In genomic region chr10:21194510-21194993, GRCh38 we compare ENCODE assay signal across 10 cellular contexts.
DNase-seq lines count a peak whose midpoint lies in the region; ATAC-seq, FAIRE-seq and TF ChIP-seq lines count a peak whose summit lies in the region.
"Had no signal": no experiment of that assay in that cellular context is flagged by ENCODE, and none has a peak within 500 bp of the region (broad histone marks: within the 10 kb centered on the region; RNA-seq: fewer than 3 reads in every experiment).

No MANE protein-coding gene starts in this region.

- H3K36me3 ChIP-seq in bronchial epithelial cell (ENCODE audit: control insufficient read depth, insufficient read depth, low read length) (no peaks in the 10 kb centered on the region), lower lobe of right lung (no peaks in the 10 kb centered on the region)
- H3K36me3 ChIP-seq: neutrophil had no signal

- intact Hi-C loops in lower lobe of right lung (cut with DNase I): no loop called here

- H3K27me3 ChIP-seq in bronchial epithelial cell (ENCODE audit: control insufficient read depth, insufficient read depth, low read length) (no peaks in the 10 kb centered on the region), lower lobe of right lung (ENCODE audit: low read depth) (no peaks in the 10 kb centered on the region)
- H3K27me3 ChIP-seq: neutrophil had no signal

- DNase-seq in Caki2 (ENCODE audit: low read depth): peak; percentile 61
- peak; percentile 71 for DNase-seq in NCI-H146 (lab: John Stamatoyannopoulos, UW)
- peak; percentile 49 for DNase-seq in bronchial epithelial cell (ENCODE audit: low read depth)
- peak; percentile 48 for DNase-seq in lower lobe of right lung
- DNase-seq in endothelial cell (ENCODE audit: low spot score): no peak
- DNase-seq in NCI-H1105 treated with DMSO at 0.1 percent for 48 hours (lab: John Stamatoyannopoulos, UW): no peak
- DNase-seq in AG08396 (ENCODE audit: low spot score): no peak
- DNase-seq: DND-41 had no signal

- H3K9me3 Mint-ChIP-seq in endothelial cell (ENCODE audit: unreplicated experiment): peaks cover 12% of the 10 kb centered on the region

- peak; percentile 85 to 87 for ATAC-seq in lower lobe of right lung
- ATAC-seq in GM18498 (IDR thresholded peaks at IDR 0.05; ENCODE audit: unreplicated experiment): no peak

- no peak overlapping the region for H3K4me3 Mint-ChIP-seq in endothelial cell (ENCODE audit: unreplicated experiment)

- no peak overlapping the region for H3K27ac Mint-ChIP-seq in endothelial cell (ENCODE audit: unreplicated experiment)

- TF ChIP-seq CTCF in bronchial epithelial cell (IDR thresholded peaks at IDR 0.05; ENCODE audit: insufficient read depth, low read length, severe bottlenecking) (no peak), lower lobe of right lung (IDR thresholded peaks at IDR 0.05) (no peak), endothelial cell (IDR thresholded peaks at IDR 0.05; ENCODE audit: unreplicated experiment) (no peak)

- peaks cover 12% of the 10 kb centered on the region for H3K4me1 ChIP-seq in lower lobe of right lung

- H3K36me3 Mint-ChIP-seq in endothelial cell (ENCODE audit: low read depth, unreplicated experiment): peaks cover 20% of the 10 kb centered on the region

- H3K27ac ChIP-seq in lower lobe of right lung: no peak overlapping the region
- H3K27ac ChIP-seq: neutrophil had no signal

- peaks cover 6% of the 10 kb centered on the region for H3K27me3 Mint-ChIP-seq in endothelial cell (ENCODE audit: unreplicated experiment)

- H3K9me3 ChIP-seq in lower lobe of right lung: peaks cover 18% of the 10 kb centered on the region

- H3K4me1 Mint-ChIP-seq in endothelial cell (ENCODE audit: unreplicated experiment): no peaks in the 10 kb centered on the region

- in situ Hi-C loops in Caki2 (cut with HindIII; ENCODE audit: low pct_unique_long_range_greater_than_20kb, low sequenced_read_pairs): no loop called here

- H3K4me3 ChIP-seq in bronchial epithelial cell (ENCODE audit: low read depth, low read length): no peak overlapping the region
- H3K4me3 ChIP-seq in lower lobe of right lung: no peak overlapping the region

- FAIRE-seq in bronchial epithelial cell (lab: Jason Lieb, UNC): no peak

Comparison
In these comparisons a context has a peak if more than half of its experiments do, and no peak if none do; other contexts are left out.
1. DNase-seq: peak in Caki2 (single experiment), NCI-H146 (single experiment), bronchial epithelial cell (single experiment) and lower lobe of right lung (single experiment); none in endothelial cell (single experiment), NCI-H1105 treated with DMSO at 0.1 percent for 48 hours (single experiment) and AG08396 (single experiment).